Comparison of ENCODE assay signal across 19 cellular contexts in genomic region chr15:47504624-47505256, GRCh38.
A peak's percentile ranks its signal among the peaks of the same experiment; 100 is the strongest.
DNase-seq lines count a peak whose midpoint lies in the region; ATAC-seq, FAIRE-seq and TF ChIP-seq lines count a peak whose summit lies in the region.
"Had no signal": no experiment of that assay in that cellular context is flagged by ENCODE, and none has a peak within 500 bp of the region (broad histone marks: within the 10 kb centered on the region; RNA-seq: fewer than 3 reads in every experiment).

No MANE protein-coding gene starts in this region.

- no CpG with 5 or more reads among the region's 7 CpGs for WGBS in IMR-90 (ENCODE audit: extremely low coverage in 2 of 2, insufficient read length in 1 of 2), 2 experiments
- 71 to 90% methylated on average over 5 to 7 of the region's 7 CpGs for WGBS in transverse colon (ENCODE audit: low coverage in 1 of 2), 2 donors
- WGBS in small intestine, 3 donors, result 62 to 80% (median 76%) methylated on average over 7 of the region's 7 CpGs
- 71% methylated on average over 7 of the region's 7 CpGs for WGBS in suprapubic skin

- H3K4me2 ChIP-seq in IMR-90 (ENCODE audit: low read depth, low read length), result no peak overlapping the region

- no peak overlapping the region for H3K23ac ChIP-seq in IMR-90 (ENCODE audit: low read depth, low read length)

- H3K36me3 ChIP-seq in IMR-90 (ENCODE audit: control insufficient read depth, insufficient read depth, low read length), result no peaks in the 10 kb centered on the region
- H3K36me3 ChIP-seq in transverse colon, result no peaks in the 10 kb centered on the region
- H3K36me3 ChIP-seq in small intestine (ENCODE audit: control insufficient read depth in 2 of 2, insufficient read depth in 2 of 2, low read length in 2 of 2), result no peaks in the 10 kb centered on the region
- no peaks in the 10 kb centered on the region for H3K36me3 ChIP-seq in suprapubic skin
- H3K36me3 ChIP-seq: spleen, upper lobe of left lung had no signal

- H2AFZ ChIP-seq in IMR-90 (replicated peaks; ENCODE audit: low read length, poor library complexity), result no peak overlapping the region

- intact Hi-C loops in IMR-90 (cut with micrococcal nuclease), result no loop called here
- intact Hi-C loops in transverse colon (cut with DNase I; ENCODE audit: low total_unique reads), result no loop called here

- H3K9me3 ChIP-seq in IMR-90 (ENCODE audit: control insufficient read depth, insufficient read depth, low read length) (no peaks in the 10 kb centered on the region), transverse colon (no peaks in the 10 kb centered on the region), small intestine (ENCODE audit: control insufficient read depth, low read depth) (no peaks in the 10 kb centered on the region), suprapubic skin (no peaks in the 10 kb centered on the region)
- H3K9me3 ChIP-seq: spleen, upper lobe of left lung had no signal

- H3K4me3 Mint-ChIP-seq in nephron, result peak overlapping the region in 2 of 3 experiments; percentile 7 to 16
- H3K4me3 Mint-ChIP-seq: activated CD4-positive, alpha-beta T cell treated with anti-CD3 and anti-CD28 coated beads for 36 hours; stimulated activated memory B cell treated with anti-CD40 and anti-IgM and Interleukin-4, amounts not matched to agents 10 μg/mL and 1 μg/mL and 100 μg/mL, for 72 hours had no signal

- CTCF ChIA-PET in IMR-90 (lab: Yijun Ruan, JAX), result no interaction called here

- no peak overlapping the region; the same call in 1 of the 2 replicates for H2AK5ac ChIP-seq in IMR-90 (ENCODE audit: low read depth, low read length)

- H3K14ac ChIP-seq in IMR-90 (replicated peaks; ENCODE audit: low read depth, low read length), result no peak overlapping the region

- TF ChIP-seq RAD21 in IMR-90 (IDR thresholded peaks at IDR 0.05; ENCODE audit: low read length), result no peak

- dilution Hi-C loops in IMR-90 (cut with HindIII; ENCODE audit: low sequenced_read_pairs, unreplicated experiment), result no loop called here

- no peak overlapping the region for H2BK120ac ChIP-seq in IMR-90 (ENCODE audit: low read depth, low read length)

- H3K9me1 ChIP-seq in IMR-90 (ENCODE audit: insufficient read depth, low read length), result no peaks in the 10 kb centered on the region

- H4K5ac ChIP-seq in IMR-90 (ENCODE audit: low read depth, low read length), result no peak overlapping the region

- no peaks in the 10 kb centered on the region for H4K20me1 ChIP-seq in IMR-90 (ENCODE audit: insufficient read depth, low read length)

- no peak overlapping the region for H2BK20ac ChIP-seq in IMR-90 (ENCODE audit: low read depth, low read length)

- H3K18ac ChIP-seq in IMR-90 (ENCODE audit: low read depth, low read length), result no peak overlapping the region

- no peak overlapping the region for H2BK15ac ChIP-seq in IMR-90 (ENCODE audit: low read depth, low read length)

- H3K27me3 ChIP-seq in IMR-90 (ENCODE audit: control insufficient read depth, insufficient read depth, low read length) (no peaks in the 10 kb centered on the region), transverse colon (no peaks in the 10 kb centered on the region), small intestine (ENCODE audit: control insufficient read depth in 2 of 2, insufficient read depth in 2 of 2, low read length in 2 of 2) (no peaks in the 10 kb centered on the region), suprapubic skin (no peaks in the 10 kb centered on the region)
- H3K27me3 ChIP-seq: spleen, upper lobe of left lung had no signal

- no peaks in the 10 kb centered on the region for H3K79me1 ChIP-seq in IMR-90 (ENCODE audit: low read depth in 1 of 2, low read length in 2 of 2)

- BruUV-seq in IMR-90 (replicated peaks; lab: Mats Ljungman, UMichigan), result no TSS peak

- TF ChIP-seq POLR2A in IMR-90 (IDR thresholded peaks at IDR 0.05; ENCODE audit: low read depth, low read length) (no peak), transverse colon (IDR thresholded peaks at IDR 0.05) (no peak), suprapubic skin (IDR thresholded peaks at IDR 0.05) (no peak)

- POLR2A ChIA-PET in IMR-90 (lab: Charles Lee; ENCODE audit: unreplicated experiment), result no interaction called here

- no peak overlapping the region for H3K56ac ChIP-seq in IMR-90 (ENCODE audit: extremely low read depth, insufficient read depth, low read length)

- in situ Hi-C loops in IMR-90 (cut with MboI; ENCODE audit: low sequenced_read_pairs) (no loop called here), transverse colon (cut with MboI; ENCODE audit: low pct_ligation_motif_present in 1 of 4, low pct_unique_long_range_greater_than_20kb in 1 of 4, low sequenced_read_pairs in 3 of 4) (no loop called here)

- no peaks in the 10 kb centered on the region for H3K9me3 Mint-ChIP-seq in nephron
- H3K9me3 Mint-ChIP-seq: stimulated activated memory B cell treated with anti-CD40 and anti-IgM and Interleukin-4, amounts not matched to agents 10 μg/mL and 1 μg/mL and 100 μg/mL, for 72 hours had no signal

- no peak overlapping the region for H3K27ac ChIP-seq in IMR-90 (ENCODE audit: insufficient read depth, low read length)
- H3K27ac ChIP-seq in caudate nucleus (ENCODE audit: low read depth, low read length), result peak overlapping the region; percentile 75
- no peak overlapping the region for H3K27ac ChIP-seq in transverse colon
- no peak overlapping the region for H3K27ac ChIP-seq in small intestine (ENCODE audit: low read depth in 1 of 2, low read length in 1 of 2)
- H3K27ac ChIP-seq in suprapubic skin, result no peak overlapping the region
- H3K27ac ChIP-seq: epithelial cell of prostate, spleen, upper lobe of left lung had no signal

- H3K36me3 Mint-ChIP-seq in nephron (ENCODE audit: low read depth), result no peaks in the 10 kb centered on the region
- H3K36me3 Mint-ChIP-seq: stimulated activated memory B cell treated with anti-CD40 and anti-IgM and Interleukin-4, amounts not matched to agents 10 μg/mL and 1 μg/mL and 100 μg/mL, for 72 hours had no signal

- peak overlapping the region; percentile 12; the same call in 1 of the 2 replicates for H3K4ac ChIP-seq in IMR-90 (ENCODE audit: low read depth, low read length)

- no peak overlapping the region; the same call in 1 of the 2 replicates for H4K91ac ChIP-seq in IMR-90 (ENCODE audit: insufficient read depth, low read depth, low read length)

- H3K9ac ChIP-seq in IMR-90 (ENCODE audit: low read depth, low read length), result no peak overlapping the region

- no peak for ATAC-seq in IMR-90 (ENCODE audit: low read depth)
- ATAC-seq: activated CD4-positive, alpha-beta T cell treated with anti-CD3 and anti-CD28 coated beads for 36 hours had no signal

- H3K4me3 ChIP-seq in IMR-90 (ENCODE audit: insufficient read depth, low read depth, low read length) (no peak overlapping the region), transverse colon (no peak overlapping the region), small intestine (ENCODE audit: low read depth in 1 of 2, low read length in 2 of 2) (no peak overlapping the region), suprapubic skin (no peak overlapping the region)
- H3K4me3 ChIP-seq: spleen, upper lobe of left lung had no signal

- peak in 8 of 14 donors; percentile 5 to 62 (median 34) for DNase-seq in C1 segment of cervical spinal cord (lab: John Stamatoyannopoulos, UW)
- no peak for DNase-seq in IMR-90
- DNase-seq in caudate nucleus (lab: John Stamatoyannopoulos, UW), result peak in 6 of 61 donors; percentile 0 to 40 (median 10)
- no peak for DNase-seq in transverse colon
- DNase-seq in small intestine, result no peak
- no peak for DNase-seq in activated CD4-positive, alpha-beta T cell treated with anti-CD3 and anti-CD28 coated beads for 48 hours
- DNase-seq in suprapubic skin (ENCODE audit: low spot score in 2 of 2), result no peak
- DNase-seq: activated CD4-positive, alpha-beta T cell treated with anti-CD3 and anti-CD28 coated beads for 36 hours; activated CD8-positive, alpha-beta memory T cell treated with anti-CD3 and anti-CD28 coated beads, Interleukin-2, amount 50 U/mL, for 48 hours; activated naive CD4-positive, alpha-beta T cell treated with Interleukin-2 at 50 U/mL for 16 hours; cortex of kidney; mesendoderm; NCI-H2029; spleen; upper lobe of left lung had no signal

- H2AK9ac ChIP-seq in IMR-90 (replicated peaks; ENCODE audit: low read depth, low read length, poor library complexity), result peak overlapping the region; percentile 26

- peak overlapping the region; percentile 76 to 92 (median 85) for H3K27ac Mint-ChIP-seq in nephron
- H3K27ac Mint-ChIP-seq: activated CD4-positive, alpha-beta T cell treated with anti-CD3 and anti-CD28 coated beads for 36 hours; stimulated activated memory B cell treated with anti-CD40 and anti-IgM and Interleukin-4, amounts not matched to agents 10 μg/mL and 1 μg/mL and 100 μg/mL, for 72 hours had no signal

- FAIRE-seq in small intestine (lab: Jason Lieb, UNC), result no peak
- FAIRE-seq: GM19239 had no signal

- H2BK5ac ChIP-seq in IMR-90 (ENCODE audit: low read depth, low read length, poor library complexity, severe bottlenecking), result no peak overlapping the region

- H3K4me1 Mint-ChIP-seq in nephron, result peaks cover 63% of the 10 kb centered on the region
- H3K4me1 Mint-ChIP-seq: stimulated activated memory B cell treated with anti-CD40 and anti-IgM and Interleukin-4, amounts not matched to agents 10 μg/mL and 1 μg/mL and 100 μg/mL, for 72 hours had no signal

- H3K4me1 ChIP-seq in IMR-90 (ENCODE audit: control insufficient read depth, insufficient read depth, low read length) (peaks cover 4% of the 10 kb centered on the region; the same call in 1 of the 2 replicates), transverse colon (peaks cover 0 to 6% (median 0%) of the 10 kb centered on the region in 4 donors), small intestine (ENCODE audit: control insufficient read depth in 2 of 2, insufficient read depth in 1 of 2, low read depth in 1 of 2, low read length in 1 of 2) (no peaks in the 10 kb centered on the region), suprapubic skin (peaks cover 10% of the 10 kb centered on the region)

- no peaks in the 10 kb centered on the region for H3K27me3 Mint-ChIP-seq in nephron (ENCODE audit: low read depth)
- H3K27me3 Mint-ChIP-seq: activated CD4-positive, alpha-beta T cell treated with anti-CD3 and anti-CD28 coated beads for 36 hours; stimulated activated memory B cell treated with anti-CD40 and anti-IgM and Interleukin-4, amounts not matched to agents 10 μg/mL and 1 μg/mL and 100 μg/mL, for 72 hours had no signal

- H4K8ac ChIP-seq in IMR-90 (ENCODE audit: low read depth in 2 of 2, low read length in 2 of 2), result no peak overlapping the region

- no peak for TF ChIP-seq EP300 in transverse colon (IDR thresholded peaks at IDR 0.05; ENCODE audit: low read depth)
- TF ChIP-seq EP300 in suprapubic skin (IDR thresholded peaks at IDR 0.05), result no peak

- TF ChIP-seq CTCF in IMR-90 (conservative IDR thresholded peaks at IDR 0.05; ENCODE audit: low read depth, low read length) (no peak), nephron (IDR thresholded peaks at IDR 0.05; ENCODE audit: unreplicated experiment in 3 of 3) (no peak), transverse colon (IDR thresholded peaks at IDR 0.05) (no peak), suprapubic skin (IDR thresholded peaks at IDR 0.05) (no peak)

TF ChIP-seq in IMR-90, 13 proteins besides CTCF, POLR2A, EP300 and RAD21 (continues in another document):
- TF ChIP-seq MAZ (IDR thresholded peaks at IDR 0.05; ENCODE audit: borderline replicate concordance, low read depth, low read length) (no peak), BHLHE40 (IDR thresholded peaks at IDR 0.05; ENCODE audit: low read depth, low read length) (no peak), CHD1 (IDR thresholded peaks at IDR 0.05; ENCODE audit: low read depth, low read length) (no peak)

Comparison
In these comparisons a context has a peak if more than half of its experiments do, and no peak if none do; other contexts are left out.
1. DNase-seq: peak in C1 segment of cervical spinal cord (8 of 14); none in IMR-90 (single experiment), transverse colon (single experiment), small intestine (single experiment), activated CD4-positive, alpha-beta T cell treated with anti-CD3 and anti-CD28 coated beads for 48 hours (single experiment) and suprapubic skin (0 of 2).